In genomic region chr4:182338059-182338458, GRCh38 we compare ENCODE assay signal across 31 cellular contexts.
DNase-seq lines count a peak whose midpoint lies in the region; ATAC-seq and TF ChIP-seq lines count a peak whose summit lies in the region.
"Had no signal": no experiment of that assay in that cellular context is flagged by ENCODE, and none has a peak within 500 bp of the region (broad histone marks: within the 10 kb centered on the region; RNA-seq: fewer than 3 reads in every experiment).

No MANE protein-coding gene starts in this region.

- TF ChIP-seq CTCF in MCF 10A (IDR thresholded peaks at IDR 0.05; ENCODE audit: unreplicated experiment), result no peak
- TF ChIP-seq CTCF in mammary epithelial cell (conservative IDR thresholded peaks at IDR 0.05 in 1 of 2, IDR thresholded peaks at IDR 0.05 in 1 of 2; ENCODE audit: extremely low read depth in 1 of 2, insufficient read depth in 1 of 2, low read depth in 1 of 2, low read length in 2 of 2), result no peak
- no peak for TF ChIP-seq CTCF in astrocyte of the cerebellum (IDR thresholded peaks at IDR 0.05; ENCODE audit: low read depth, low read length, missing control alignments)
- no peak for TF ChIP-seq CTCF in esophagus squamous epithelium (IDR thresholded peaks at IDR 0.05)

- H4K20me1 ChIP-seq in mammary epithelial cell (ENCODE audit: insufficient read depth, low read length), result no peaks in the 10 kb centered on the region

- H3K4me1 Mint-ChIP-seq in MCF 10A (ENCODE audit: insufficient read depth, unreplicated experiment), result no peaks in the 10 kb centered on the region
- H3K4me1 Mint-ChIP-seq: immature natural killer cell, memory B cell, neural crest cell, T-cell had no signal

- H3K27ac ChIP-seq in mammary epithelial cell (ENCODE audit: insufficient read depth, low read depth, low read length) (no peak overlapping the region), esophagus squamous epithelium (no peak overlapping the region)
- H3K27ac ChIP-seq: ovary, Peyer's patch, SJSA1 had no signal

- H3K9me3 Mint-ChIP-seq in MCF 10A (ENCODE audit: unreplicated experiment), result no peaks in the 10 kb centered on the region
- H3K9me3 Mint-ChIP-seq: CD4-positive, alpha-beta T cell; memory B cell; T-cell; type B pancreatic cell had no signal

- TF ChIP-seq POLR2A in esophagus squamous epithelium (IDR thresholded peaks at IDR 0.05), result no peak

- CTCF ChIA-PET in MCF 10A (lab: Yijun Ruan, JAX) (interaction anchor here (0.6 kb wide), 1 partner anchor 1507 kb away, joined by 3 read pairs; no protein-coding TSS in a partner anchor), mammary epithelial cell (lab: Charles Lee; ENCODE audit: low non-redundant PET) (no interaction called here)

- H3K27ac Mint-ChIP-seq in MCF 10A (ENCODE audit: low read depth, unreplicated experiment), result no peak overlapping the region
- H3K27ac Mint-ChIP-seq: brain; CD4-positive, alpha-beta T cell; immature natural killer cell; memory B cell; T-cell; type B pancreatic cell had no signal

- in situ Hi-C loops in mammary epithelial cell (cut with MboI; ENCODE audit: low sequenced_read_pairs in 2 of 2), result no loop called here
- in situ Hi-C loops in astrocyte of the cerebellum (cut with HindIII; ENCODE audit: low sequenced_read_pairs), result no loop called here

- no peak overlapping the region for H3K9ac ChIP-seq in mammary epithelial cell (ENCODE audit: insufficient read depth, low read length)

- 44% methylated on average over 3 of the region's 3 CpGs for WGBS in mammary epithelial cell (ENCODE audit: low coverage, missing lambda C conversion rate)
- WGBS in esophagus squamous epithelium, 2 donors, result 49 to 59% methylated on average over 3 of the region's 3 CpGs

- BruUV-seq in MCF 10A (replicated peaks; lab: Mats Ljungman, UMichigan) (no TSS peak), mammary epithelial cell (replicated peaks; lab: Mats Ljungman, UMichigan) (no TSS peak)

- no peaks in the 10 kb centered on the region for H3K36me3 Mint-ChIP-seq in MCF 10A (ENCODE audit: insufficient read depth, unreplicated experiment)
- H3K36me3 Mint-ChIP-seq: immature natural killer cell, memory B cell, T-cell had no signal

- no peaks in the 10 kb centered on the region for H3K27me3 Mint-ChIP-seq in MCF 10A (ENCODE audit: insufficient read depth, unreplicated experiment)
- H3K27me3 Mint-ChIP-seq: brain; CD4-positive, alpha-beta T cell; memory B cell; T-cell; type B pancreatic cell had no signal

- ATAC-seq in HG03097 (IDR thresholded peaks at IDR 0.05; ENCODE audit: low FRiP score, unreplicated experiment), result no peak
- ATAC-seq in HG03280 (IDR thresholded peaks at IDR 0.05; ENCODE audit: unreplicated experiment), result no peak
- ATAC-seq: HepG2, left lobe of liver, T-cell had no signal

- H3K27me3 ChIP-seq in mammary epithelial cell (ENCODE audit: insufficient read depth, low read length), result no peaks in the 10 kb centered on the region
- peaks cover 0 to 43% (median 0%) of the 10 kb centered on the region in 4 donors for H3K27me3 ChIP-seq in esophagus squamous epithelium
- H3K27me3 ChIP-seq: ovary, Peyer's patch, SJSA1 had no signal

- dilution Hi-C loops in mammary epithelial cell (cut with HindIII; ENCODE audit: low sequenced_read_pairs), result no loop called here

- DNase-seq in MCF 10A (ENCODE audit: unreplicated experiment) (peak; percentile 6), mammary epithelial cell (no peak), astrocyte of the cerebellum (ENCODE audit: low read depth) (peak; percentile 8), iris pigment epithelial cell (ENCODE audit: low read depth) (peak; percentile 76), NCI-H2227 treated with DMSO at 0.1 percent for 48 hours (lab: John Stamatoyannopoulos, UW) (no peak), esophagus squamous epithelium (lab: John Stamatoyannopoulos, UW) (no peak)
- DNase-seq: 8988T; activated CD4-positive, alpha-beta T cell treated with anti-CD3 and anti-CD28 coated beads, Interleukin-2, amount 50 U/mL, for 48 hours; activated gamma-delta T cell treated with Interleukin-2 at 50 U/mL for 16 hours; activated T-cell treated with anti-CD3 and anti-CD28 coated beads, Interleukin-2, amount 50 U/mL, for 48 hours; CD4-positive, alpha-beta T cell; cerebellar nuclear complex; immature natural killer cell; Kasumi-1; NCI-H1436 treated with DMSO at 0.1 percent for 48 hours; NCI-H748 treated with DMSO at 0.1 percent for 48 hours; ovary; Peyer's patch; small intestine; stimulated activated naive CD4-positive, alpha-beta T cell; T-cell had no signal

- H3K36me3 ChIP-seq in mammary epithelial cell (ENCODE audit: insufficient read depth, low read length) (no peaks in the 10 kb centered on the region), esophagus squamous epithelium (no peaks in the 10 kb centered on the region)
- H3K36me3 ChIP-seq: HAP-1, ovary, Peyer's patch, SJSA1 had no signal

- H3K4me1 ChIP-seq in mammary epithelial cell (ENCODE audit: insufficient read depth, low read length) (no peaks in the 10 kb centered on the region), esophagus squamous epithelium (peaks cover 0 to 14% (median 0%) of the 10 kb centered on the region in 3 donors)
- H3K4me1 ChIP-seq: Peyer's patch had no signal

- no peak overlapping the region for H3K4me2 ChIP-seq in mammary epithelial cell (ENCODE audit: insufficient read depth, low read depth, low read length)

- no peak overlapping the region for H3K4me3 ChIP-seq in mammary epithelial cell (replicated peaks in 1 of 3; ENCODE audit: insufficient read depth in 1 of 3, low read depth in 2 of 3, low read length in 3 of 3)
- no peak overlapping the region for H3K4me3 ChIP-seq in astrocyte of the cerebellum (ENCODE audit: low read depth, low read length)
- H3K4me3 ChIP-seq in esophagus squamous epithelium, result no peak overlapping the region
- H3K4me3 ChIP-seq: HAP-1, ovary, Peyer's patch, SJSA1 had no signal

- H3K9me3 ChIP-seq in mammary epithelial cell (replicated peaks; ENCODE audit: insufficient read depth, low read length), result no peaks in the 10 kb centered on the region
- H3K9me3 ChIP-seq in esophagus squamous epithelium, result no peaks in the 10 kb centered on the region
- H3K9me3 ChIP-seq: HAP-1, ovary, Peyer's patch, SJSA1 had no signal

- no peaks in the 10 kb centered on the region for H3K79me2 ChIP-seq in mammary epithelial cell (ENCODE audit: insufficient read depth, low read length)

- POLR2A ChIA-PET in MCF 10A (lab: Yijun Ruan, JAX), result no interaction called here

- no peak overlapping the region for H2AFZ ChIP-seq in mammary epithelial cell (ENCODE audit: low read depth, low read length)

- no peak overlapping the region for H3K4me3 Mint-ChIP-seq in MCF 10A (ENCODE audit: unreplicated experiment)
- H3K4me3 Mint-ChIP-seq: brain; CD4-positive, alpha-beta T cell; immature natural killer cell; memory B cell; neural crest cell; T-cell; type B pancreatic cell had no signal

- intact Hi-C loops in MCF 10A (cut with micrococcal nuclease) (no loop called here), mammary epithelial cell (cut with micrococcal nuclease) (no loop called here), esophagus squamous epithelium (cut with DNase I) (no loop called here)

Comparison
In these comparisons a context has a peak if more than half of its experiments do, and no peak if none do; other contexts are left out.
1. DNase-seq: peak in MCF 10A (single experiment), astrocyte of the cerebellum (single experiment) and iris pigment epithelial cell (single experiment); none in mammary epithelial cell (single experiment), NCI-H2227 treated with DMSO at 0.1 percent for 48 hours (single experiment) and esophagus squamous epithelium (single experiment).